ENCODE assay signal across 30 cellular contexts in the genomic region with DNA sequence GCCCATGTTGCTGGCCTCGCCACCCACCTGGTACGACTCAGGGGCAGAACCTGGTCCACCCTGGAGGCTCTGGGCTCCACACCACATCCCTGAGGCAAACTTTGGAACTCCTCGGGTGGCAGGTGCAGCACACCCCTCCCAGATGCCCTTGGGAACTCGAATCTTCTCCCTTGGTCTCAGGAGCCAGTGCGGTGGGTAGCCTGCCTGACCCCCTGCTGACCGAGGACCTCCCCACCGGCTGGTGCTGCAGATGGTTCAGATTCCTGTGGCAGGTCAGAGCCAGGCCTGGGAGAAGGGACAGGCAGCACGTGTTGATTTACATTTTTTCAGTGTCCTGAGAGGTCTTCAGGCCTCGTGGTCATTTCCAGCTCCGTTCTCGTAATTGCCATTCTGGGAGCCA. TPM values are rescaled to one million over a fixed set of nuclear protein-coding genes. Genes with fewer than 3 reads are reported as not detected.
DNase-seq lines count a peak whose midpoint lies in the region; ATAC-seq, FAIRE-seq and TF ChIP-seq lines count a peak whose summit lies in the region.
"Had no signal": no experiment of that assay in that cellular context is flagged by ENCODE, and none has a peak within 500 bp of the region (broad histone marks: within the 10 kb centered on the region; RNA-seq: fewer than 3 reads in every experiment).

No MANE protein-coding gene starts in this region.

- H3K4me2 ChIP-seq in HepG2 (ENCODE audit: low read depth, low read length), result peak overlapping the region; percentile 28; the same call in 1 of the 2 replicates

- no peak overlapping the region for H3K4me3 ChIP-seq in RWPE2 (ENCODE audit: severe bottlenecking)
- no peak overlapping the region for H3K4me3 ChIP-seq in HepG2 (replicated peaks in 1 of 3; ENCODE audit: insufficient read depth in 1 of 3, low read depth in 2 of 3, low read length in 3 of 3)
- H3K4me3 ChIP-seq: GM12878 had no signal

- H3K9ac ChIP-seq in HepG2 (ENCODE audit: insufficient read depth, low read depth, low read length), result no peak overlapping the region

- FAIRE-seq in HepG2 (lab: Jason Lieb, UNC), result no peak
- FAIRE-seq: G401.6, GM12878 had no signal

- no peak for ATAC-seq in RWPE2 (ENCODE audit: low read depth)
- ATAC-seq in HepG2, result no peak
- ATAC-seq in sciatic nerve, result no peak
- ATAC-seq in GM18511 (IDR thresholded peaks at IDR 0.05; ENCODE audit: unreplicated experiment), result no peak
- ATAC-seq: GM12878, PC-3 had no signal

- H3K9me3 ChIP-seq in RWPE2 (ENCODE audit: severe bottlenecking) (no peaks in the 10 kb centered on the region), HepG2 (ENCODE audit: low read length) (no peaks in the 10 kb centered on the region)

- DNase-seq in DMS 273 treated with DMSO at 0.1 percent for 48 hours (lab: John Stamatoyannopoulos, UW), result peak; percentile 55
- DNase-seq in RWPE2 (ENCODE audit: low spot score), result peak; percentile 54
- no peak for DNase-seq in HepG2 (ENCODE audit: low spot score)
- DNase-seq in sciatic nerve (ENCODE audit: low spot score), result peak; percentile 48
- DNase-seq in GM10248 (ENCODE audit: extremely low spot score), result no peak
- DNase-seq in SIG-M5 (lab: John Stamatoyannopoulos, UW), result no peak
- no peak for DNase-seq in HPDE6-E6E7 (ENCODE audit: extremely low spot score)
- DNase-seq: DMS53, GOT3, HCEC 1CT, KBM-7, MV-4-11, NCI-H1105, NCI-H1436 treated with DMSO at 0.1 percent for 48 hours, NCI-H187 treated with DMSO at 0.1 percent for 48 hours, NCI-H345, NCI-H510A treated with DMSO at 0.1 percent for 48 hours, NCI-H774, PC-3, Right ventricle myocardium superior had no signal

- intact Hi-C loops in HepG2 (cut with micrococcal nuclease; ENCODE audit: unreplicated experiment), result no loop called here
- intact Hi-C loops in sciatic nerve (cut with DNase I), result loop anchor here (2.0 kb wide), 1 partner anchor 29 kb away; no protein-coding TSS in a partner anchor

- TF ChIP-seq CTCF in RWPE2 (IDR thresholded peaks at IDR 0.05; ENCODE audit: poor library complexity, severe bottlenecking), result no peak
- TF ChIP-seq CTCF in HepG2 (CRISPR knock-in tag; IDR thresholded peaks at IDR 0.05), result no peak
- TF ChIP-seq CTCF in GM10248 (IDR thresholded peaks at IDR 0.05; ENCODE audit: control extremely low read depth, extremely low read depth, low read depth, missing control alignments), result no peak

- CTCF ChIA-PET in HepG2 (lab: Yijun Ruan, JAX; ENCODE audit: low intra/inter-chr PET ratio, low total read pairs) (no interaction called here), GM10248 (lab: Yijun Ruan, JAX) (no interaction called here)

- no peak for TF ChIP-seq RAD21 in HepG2 (CRISPR knock-in tag; IDR thresholded peaks at IDR 0.05)

- no peaks in the 10 kb centered on the region for H4K20me1 ChIP-seq in HepG2 (ENCODE audit: insufficient read depth, low read length)

- H2AFZ ChIP-seq in HepG2 (ENCODE audit: low read length), result no peak overlapping the region

- 18% methylated on average over 4 of the region's 11 CpGs for WGBS in HepG2 (ENCODE audit: low lambda C conversion rate)

- BruUV-seq in HepG2 (replicated peaks; lab: Mats Ljungman, UMichigan), result no TSS peak

- POLR2A ChIA-PET in HepG2 (lab: Yijun Ruan, JAX) (no interaction called here), GM10248 (lab: Yijun Ruan, JAX) (no interaction called here)

- no peaks in the 10 kb centered on the region for H3K79me2 ChIP-seq in HepG2 (ENCODE audit: insufficient read depth, low read length)

- TF ChIP-seq EP300 in HepG2 (IDR thresholded peaks at IDR 0.05; ENCODE audit: low read depth in 2 of 2, low read length in 2 of 2) (no peak), HepG2 (CRISPR knock-in tag; IDR thresholded peaks at IDR 0.05; ENCODE audit: borderline replicate concordance) (no peak)

- in situ Hi-C loops in HepG2 (cut with HindIII; ENCODE audit: extremely low pct_ligation_motif_present, low pct_unique_long_range_greater_than_20kb), result no loop called here

- H3K27me3 ChIP-seq in RWPE2 (ENCODE audit: insufficient read depth, poor library complexity, severe bottlenecking) (peaks cover 33% of the 10 kb centered on the region), HepG2 (ENCODE audit: control insufficient read depth in 1 of 2, insufficient read depth in 2 of 2, low read length in 2 of 2) (peaks cover 3 to 16% of the 10 kb centered on the region in 2 experiments; a peak in 3 of 5 replicates)

- no peaks in the 10 kb centered on the region for H3K36me3 ChIP-seq in RWPE2 (ENCODE audit: low read depth)
- no peaks in the 10 kb centered on the region for H3K36me3 ChIP-seq in HepG2 (replicated peaks in 1 of 2; ENCODE audit: control insufficient read depth in 1 of 2, insufficient read depth in 2 of 2, low read length in 2 of 2)

- TF ChIP-seq POLR2A in HepG2 (IDR thresholded peaks at IDR 0.05; ENCODE audit: insufficient read depth in 1 of 2, low read depth in 2 of 2, low read length in 2 of 2), result no peak

- H3K4me1 ChIP-seq in RWPE2 (ENCODE audit: insufficient read depth, poor library complexity, severe bottlenecking) (no peaks in the 10 kb centered on the region), HepG2 (ENCODE audit: insufficient read depth, low read length) (peaks cover 29% of the 10 kb centered on the region)

- no peak overlapping the region for H3K27ac ChIP-seq in RWPE2 (ENCODE audit: poor library complexity, severe bottlenecking)
- no peak overlapping the region for H3K27ac ChIP-seq in HepG2 (ENCODE audit: extremely low read length, insufficient read depth, low read length)
- H3K27ac ChIP-seq: HL-60 had no signal

RNA-seq across cellular contexts. Expression of a gene that starts 6.3 kb away (rescaled TPM):
- total RNA-seq in HepG2 (2016; rRNA removed; fragmentation: Illumina TruSeq; extraction: Trizol), result 13.1 and 20.1 TPM in 2 replicates
- 16.2 and 18.7 TPM in 2 replicates for total RNA-seq in HepG2 (2016; cell fraction: cytosol; rRNA removed; fragmentation: Illumina TruSeq; extraction: Trizol; ENCODE audit: low read depth)
- 11.7 and 23.2 TPM in 2 replicates for total RNA-seq in HepG2 (2016; cell fraction: insoluble cytoplasmic fraction; rRNA removed; fragmentation: Illumina TruSeq; extraction: Trizol)
- 22.7 and 31.0 TPM in 2 replicates for total RNA-seq in HepG2 (2016; cell fraction: membrane; rRNA removed; fragmentation: Illumina TruSeq; extraction: Trizol)
- total RNA-seq in HepG2 (2016; cell fraction: nucleus; rRNA removed; fragmentation: Illumina TruSeq; extraction: Trizol), result 15.4 and 16.3 TPM in 2 replicates
- polyA plus RNA-seq in HepG2 (2011; rRNA removed), result 8.0 and 13.1 TPM in 2 replicates
- polyA plus RNA-seq in HepG2 (2011; cell fraction: cytosol; rRNA removed), result 6.8 and 14.6 TPM in 2 replicates
- polyA plus RNA-seq in HepG2 (2011; cell fraction: nucleus; rRNA removed), result 84.7 and 108 TPM in 2 replicates
- 7.4 and 9.9 TPM in 2 replicates for polyA plus RNA-seq in HepG2 (2012)
- 17.7 and 23.4 TPM in 2 replicates for polyA plus RNA-seq in HepG2 (2016; cell fraction: cytosol; fragmentation: Illumina TruSeq; extraction: Trizol; ENCODE audit: low read depth)
- polyA plus RNA-seq in HepG2 (2016; cell fraction: insoluble cytoplasmic fraction; fragmentation: Illumina TruSeq; extraction: Trizol; ENCODE audit: low read depth), result 12.0 and 13.3 TPM in 2 replicates
- 19.5 and 21.9 TPM in 2 replicates for polyA plus RNA-seq in HepG2 (2016; cell fraction: membrane; fragmentation: Illumina TruSeq; extraction: Trizol; ENCODE audit: low read depth)
- 26.7 and 31.2 TPM in 2 replicates for polyA plus RNA-seq in HepG2 (2016; cell fraction: nucleus; fragmentation: Illumina TruSeq; extraction: Trizol; ENCODE audit: insufficient read depth, low read depth)
- 3.6 and 9.9 TPM in 2 replicates for polyA minus RNA-seq in HepG2 (2011; rRNA and poly(A)+ RNA removed; ENCODE audit: low replicate concordance)
- 3.6 and 4.5 TPM in 2 replicates for polyA minus RNA-seq in HepG2 (2011; cell fraction: cytosol; rRNA and poly(A)+ RNA removed)
- polyA minus RNA-seq in HepG2 (2011; cell fraction: nucleus; rRNA and poly(A)+ RNA removed), result 13.3 and 17.1 TPM in 2 replicates
- total RNA-seq in sciatic nerve, result 26.7 TPM

RNA-seq across cellular contexts. Expression of a gene that starts 7.9 kb away (rescaled TPM):
- total RNA-seq in HepG2 (2016; rRNA removed; fragmentation: Illumina TruSeq; extraction: Trizol) (0.07 TPM in 1 of 2 replicates, not detected in the other), sciatic nerve (9.9 TPM)
- not detected in 2 replicates for total RNA-seq in HepG2 (2016; cell fraction: cytosol; rRNA removed; fragmentation: Illumina TruSeq; extraction: Trizol; ENCODE audit: low read depth)
- 0.09 TPM in 1 of 2 replicates, not detected in the other for total RNA-seq in HepG2 (2016; cell fraction: insoluble cytoplasmic fraction; rRNA removed; fragmentation: Illumina TruSeq; extraction: Trizol)
- total RNA-seq in HepG2 (2016; cell fraction: membrane; rRNA removed; fragmentation: Illumina TruSeq; extraction: Trizol), result 0.14 TPM in 1 of 2 replicates, not detected in the other
- not detected in 2 replicates for total RNA-seq in HepG2 (2016; cell fraction: nucleus; rRNA removed; fragmentation: Illumina TruSeq; extraction: Trizol)
- polyA plus RNA-seq in HepG2 (2011; rRNA removed), result 0.09 and 0.20 TPM in 2 replicates
- polyA plus RNA-seq in HepG2 (2011; cell fraction: cytosol; rRNA removed), result 0.05 and 0.06 TPM in 2 replicates
- 0.37 and 0.55 TPM in 2 replicates for polyA plus RNA-seq in HepG2 (2011; cell fraction: nucleus; rRNA removed)
- 0.27 and 0.31 TPM in 2 replicates for polyA plus RNA-seq in HepG2 (2012)
- 0.08 TPM in 1 of 2 replicates, not detected in the other for polyA plus RNA-seq in HepG2 (2016; cell fraction: cytosol; fragmentation: Illumina TruSeq; extraction: Trizol; ENCODE audit: low read depth)
- polyA plus RNA-seq in HepG2 (2016; cell fraction: insoluble cytoplasmic fraction; fragmentation: Illumina TruSeq; extraction: Trizol; ENCODE audit: low read depth), result 0.14 TPM in 1 of 2 replicates, not detected in the other
- polyA plus RNA-seq in HepG2 (2016; cell fraction: membrane; fragmentation: Illumina TruSeq; extraction: Trizol; ENCODE audit: low read depth), result 0.18 TPM in 1 of 2 replicates, not detected in the other
- 0.11 and 0.37 TPM in 2 replicates for polyA plus RNA-seq in HepG2 (2016; cell fraction: nucleus; fragmentation: Illumina TruSeq; extraction: Trizol; ENCODE audit: insufficient read depth, low read depth)
- 0.02 and 11.4 TPM in 2 replicates for polyA minus RNA-seq in HepG2 (2011; rRNA and poly(A)+ RNA removed; ENCODE audit: low replicate concordance)
- 0.70 TPM in 1 of 2 replicates, not detected in the other for polyA minus RNA-seq in HepG2 (2011; cell fraction: cytosol; rRNA and poly(A)+ RNA removed)
- 0.26 and 0.50 TPM in 2 replicates for polyA minus RNA-seq in HepG2 (2011; cell fraction: nucleus; rRNA and poly(A)+ RNA removed)
- total RNA-seq: HT-29, LHCN-M2 had no signal

RNA-seq across cellular contexts. Expression of a gene that starts 45.6 kb away (rescaled TPM):
- 87.6 and 106 TPM in 2 replicates for total RNA-seq in HepG2 (2016; rRNA removed; fragmentation: Illumina TruSeq; extraction: Trizol)
- total RNA-seq in HepG2 (2016; cell fraction: cytosol; rRNA removed; fragmentation: Illumina TruSeq; extraction: Trizol; ENCODE audit: low read depth), result 13.9 and 14.6 TPM in 2 replicates
- total RNA-seq in HepG2 (2016; cell fraction: insoluble cytoplasmic fraction; rRNA removed; fragmentation: Illumina TruSeq; extraction: Trizol), result 76.5 and 112 TPM in 2 replicates
- total RNA-seq in HepG2 (2016; cell fraction: membrane; rRNA removed; fragmentation: Illumina TruSeq; extraction: Trizol), result 27.9 TPM in 2 replicates
- 51.1 and 56.0 TPM in 2 replicates for total RNA-seq in HepG2 (2016; cell fraction: nucleus; rRNA removed; fragmentation: Illumina TruSeq; extraction: Trizol)
- polyA plus RNA-seq in HepG2 (2011; rRNA removed), result 92.8 and 113 TPM in 2 replicates
- 71.8 and 109 TPM in 2 replicates for polyA plus RNA-seq in HepG2 (2011; cell fraction: cytosol; rRNA removed)
- 444 and 640 TPM in 2 replicates for polyA plus RNA-seq in HepG2 (2011; cell fraction: nucleus; rRNA removed)
- 83.1 and 108 TPM in 2 replicates for polyA plus RNA-seq in HepG2 (2012)
- polyA plus RNA-seq in HepG2 (2016; cell fraction: cytosol; fragmentation: Illumina TruSeq; extraction: Trizol; ENCODE audit: low read depth), result 10.0 and 11.5 TPM in 2 replicates
- 69.5 and 87.4 TPM in 2 replicates for polyA plus RNA-seq in HepG2 (2016; cell fraction: insoluble cytoplasmic fraction; fragmentation: Illumina TruSeq; extraction: Trizol; ENCODE audit: low read depth)
- 16.7 and 19.2 TPM in 2 replicates for polyA plus RNA-seq in HepG2 (2016; cell fraction: membrane; fragmentation: Illumina TruSeq; extraction: Trizol; ENCODE audit: low read depth)
- 107 and 115 TPM in 2 replicates for polyA plus RNA-seq in HepG2 (2016; cell fraction: nucleus; fragmentation: Illumina TruSeq; extraction: Trizol; ENCODE audit: insufficient read depth, low read depth)
- 90.7 and 203 TPM in 2 replicates for polyA minus RNA-seq in HepG2 (2011; rRNA and poly(A)+ RNA removed; ENCODE audit: low replicate concordance)
- polyA minus RNA-seq in HepG2 (2011; cell fraction: cytosol; rRNA and poly(A)+ RNA removed), result 72.1 and 83.6 TPM in 2 replicates
- 51.9 and 52.8 TPM in 2 replicates for polyA minus RNA-seq in HepG2 (2011; cell fraction: nucleus; rRNA and poly(A)+ RNA removed)
- 189 TPM for total RNA-seq in sciatic nerve

RNA-seq across cellular contexts. Expression of a gene that starts 59.8 kb away (rescaled TPM):
- not detected in 2 replicates for total RNA-seq in HepG2 (2016; rRNA removed; fragmentation: Illumina TruSeq; extraction: Trizol)
- total RNA-seq in HepG2 (2016; cell fraction: cytosol; rRNA removed; fragmentation: Illumina TruSeq; extraction: Trizol; ENCODE audit: low read depth), result not detected in 2 replicates
- total RNA-seq in HepG2 (2016; cell fraction: insoluble cytoplasmic fraction; rRNA removed; fragmentation: Illumina TruSeq; extraction: Trizol), result not detected in 2 replicates
- total RNA-seq in HepG2 (2016; cell fraction: membrane; rRNA removed; fragmentation: Illumina TruSeq; extraction: Trizol), result not detected in 2 replicates
- total RNA-seq in HepG2 (2016; cell fraction: nucleus; rRNA removed; fragmentation: Illumina TruSeq; extraction: Trizol), result not detected in 2 replicates
- polyA plus RNA-seq in HepG2 (2011; rRNA removed), result not detected in 2 replicates
- not detected in 2 replicates for polyA plus RNA-seq in HepG2 (2011; cell fraction: cytosol; rRNA removed)
- polyA plus RNA-seq in HepG2 (2011; cell fraction: nucleus; rRNA removed), result not detected in 2 replicates
- not detected in 2 replicates for polyA plus RNA-seq in HepG2 (2012)
- not detected in 2 replicates for polyA plus RNA-seq in HepG2 (2016; cell fraction: cytosol; fragmentation: Illumina TruSeq; extraction: Trizol; ENCODE audit: low read depth)
- polyA plus RNA-seq in HepG2 (2016; cell fraction: insoluble cytoplasmic fraction; fragmentation: Illumina TruSeq; extraction: Trizol; ENCODE audit: low read depth), result not detected in 2 replicates
- not detected in 2 replicates for polyA plus RNA-seq in HepG2 (2016; cell fraction: membrane; fragmentation: Illumina TruSeq; extraction: Trizol; ENCODE audit: low read depth)
- not detected in 2 replicates for polyA plus RNA-seq in HepG2 (2016; cell fraction: nucleus; fragmentation: Illumina TruSeq; extraction: Trizol; ENCODE audit: insufficient read depth, low read depth)
- polyA minus RNA-seq in HepG2 (2011; rRNA and poly(A)+ RNA removed; ENCODE audit: low replicate concordance), result 0.07 TPM in 1 of 2 replicates, not detected in the other
- polyA minus RNA-seq in HepG2 (2011; cell fraction: cytosol; rRNA and poly(A)+ RNA removed), result not detected in 2 replicates
- not detected in 2 replicates for polyA minus RNA-seq in HepG2 (2011; cell fraction: nucleus; rRNA and poly(A)+ RNA removed)
- 0.13 TPM for total RNA-seq in sciatic nerve
- total RNA-seq: A673, Daoy, HT-29, LHCN-M2, MCF 10A, PC-3, Right ventricle myocardium superior had no signal
- polyA plus RNA-seq: CD14-positive monocyte had no signal

Comparison
In these comparisons a context has a peak if more than half of its experiments do, and no peak if none do; other contexts are left out.
1. DNase-seq: peak in DMS 273 treated with DMSO at 0.1 percent for 48 hours (single experiment), RWPE2 (single experiment) and sciatic nerve (single experiment); none in HepG2 (single experiment), GM10248 (single experiment), SIG-M5 (single experiment) and HPDE6-E6E7 (single experiment).